In the genomic region with DNA sequence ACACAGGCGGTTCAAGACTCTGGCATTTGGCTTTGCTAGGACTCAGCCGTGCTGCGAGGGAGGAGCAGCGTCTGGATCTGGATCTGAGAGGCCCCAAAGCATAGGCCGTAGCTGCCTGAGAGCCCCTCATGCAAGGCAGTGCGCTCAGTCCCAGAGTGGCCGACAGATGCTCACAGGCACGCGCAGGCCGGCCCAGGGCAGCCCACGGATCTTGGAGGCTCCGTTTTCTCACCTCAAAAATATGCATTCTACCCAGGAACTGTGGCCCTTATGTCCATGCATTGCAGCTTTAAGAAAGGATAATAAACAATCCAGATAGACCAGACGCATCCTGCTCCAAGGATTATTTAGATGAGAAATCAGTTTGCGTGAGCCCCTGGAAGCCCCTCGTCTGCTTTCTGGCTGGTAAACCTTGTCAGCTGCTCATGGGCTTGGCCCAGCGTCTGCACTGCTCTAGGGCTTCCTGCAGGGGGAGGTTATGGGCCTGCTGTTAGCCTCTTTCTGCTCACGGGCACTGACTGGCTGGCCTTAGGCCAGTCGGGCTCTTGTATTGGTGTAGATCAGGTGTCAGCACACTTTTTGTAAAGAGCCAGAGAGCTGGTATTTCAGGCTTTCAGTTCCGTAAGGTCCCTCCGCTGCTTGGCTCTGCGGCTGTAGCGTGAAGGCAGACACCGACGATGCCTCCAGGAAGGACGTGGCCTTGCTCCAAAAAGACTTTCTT, we compare ENCODE assay signal across 2 cellular contexts.
TF ChIP-seq lines count a peak whose summit lies in the region.

No MANE protein-coding gene starts in this region.

TF ChIP-seq in SK-N-SH treated with all-trans-retinoic acid at 6 μM for 48 hours, 23 proteins besides CTCF, POLR2A, EP300 and RAD21:
- TF ChIP-seq, protein P1, sequence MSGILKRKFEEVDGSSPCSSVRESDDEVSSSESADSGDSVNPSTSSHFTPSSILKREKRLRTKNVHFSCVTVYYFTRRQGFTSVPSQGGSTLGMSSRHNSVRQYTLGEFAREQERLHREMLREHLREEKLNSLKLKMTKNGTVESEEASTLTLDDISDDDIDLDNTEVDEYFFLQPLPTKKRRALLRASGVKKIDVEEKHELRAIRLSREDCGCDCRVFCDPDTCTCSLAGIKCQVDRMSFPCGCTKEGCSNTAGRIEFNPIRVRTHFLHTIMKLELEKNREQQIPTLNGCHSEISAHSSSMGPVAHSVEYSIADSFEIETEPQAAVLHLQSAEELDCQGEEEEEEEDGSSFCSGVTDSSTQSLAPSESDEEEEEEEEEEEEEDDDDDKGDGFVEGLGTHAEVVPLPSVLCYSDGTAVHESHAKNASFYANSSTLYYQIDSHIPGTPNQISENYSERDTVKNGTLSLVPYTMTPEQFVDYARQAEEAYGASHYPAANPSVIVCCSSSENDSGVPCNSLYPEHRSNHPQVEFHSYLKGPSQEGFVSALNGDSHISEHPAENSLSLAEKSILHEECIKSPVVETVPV (CRISPR knock-in tag; IDR thresholded peaks at IDR 0.05): no peak
- TF ChIP-seq BACH2 (CRISPR knock-in tag; IDR thresholded peaks at IDR 0.05; ENCODE audit: borderline replicate concordance) (no peak), RARB (CRISPR knock-in tag; IDR thresholded peaks at IDR 0.05) (no peak), ZNF565 (CRISPR knock-in tag; conservative IDR thresholded peaks at IDR 0.05; ENCODE audit: low read depth) (no peak), TCF4 (CRISPR knock-in tag; IDR thresholded peaks at IDR 0.05; ENCODE audit: borderline replicate concordance) (no peak), TOX (CRISPR knock-in tag; IDR thresholded peaks at IDR 0.05; ENCODE audit: borderline replicate concordance) (no peak), CSDC2 (CRISPR knock-in tag; IDR thresholded peaks at IDR 0.05) (no peak), ZC3H10 (CRISPR knock-in tag; IDR thresholded peaks at IDR 0.05) (no peak), ARNTL (CRISPR knock-in tag; IDR thresholded peaks at IDR 0.05; ENCODE audit: borderline replicate concordance, low read depth) (no peak), ZFP30 (CRISPR knock-in tag; IDR thresholded peaks at IDR 0.05) (no peak), SNAI2 (CRISPR knock-in tag; IDR thresholded peaks at IDR 0.05) (no peak), ISL1 (CRISPR knock-in tag; IDR thresholded peaks at IDR 0.05) (no peak), PPARA (CRISPR knock-in tag; IDR thresholded peaks at IDR 0.05; ENCODE audit: borderline replicate concordance) (no peak), OSR1 (CRISPR knock-in tag; IDR thresholded peaks at IDR 0.05) (no peak), ZNF8 (CRISPR knock-in tag; IDR thresholded peaks at IDR 0.05) (no peak), ZFP3 (CRISPR knock-in tag; IDR thresholded peaks at IDR 0.05) (no peak), ESRRG (CRISPR knock-in tag; IDR thresholded peaks at IDR 0.05) (no peak), GLIS3 (CRISPR knock-in tag; IDR thresholded peaks at IDR 0.05) (no peak)
- TF ChIP-seq, protein P2, sequence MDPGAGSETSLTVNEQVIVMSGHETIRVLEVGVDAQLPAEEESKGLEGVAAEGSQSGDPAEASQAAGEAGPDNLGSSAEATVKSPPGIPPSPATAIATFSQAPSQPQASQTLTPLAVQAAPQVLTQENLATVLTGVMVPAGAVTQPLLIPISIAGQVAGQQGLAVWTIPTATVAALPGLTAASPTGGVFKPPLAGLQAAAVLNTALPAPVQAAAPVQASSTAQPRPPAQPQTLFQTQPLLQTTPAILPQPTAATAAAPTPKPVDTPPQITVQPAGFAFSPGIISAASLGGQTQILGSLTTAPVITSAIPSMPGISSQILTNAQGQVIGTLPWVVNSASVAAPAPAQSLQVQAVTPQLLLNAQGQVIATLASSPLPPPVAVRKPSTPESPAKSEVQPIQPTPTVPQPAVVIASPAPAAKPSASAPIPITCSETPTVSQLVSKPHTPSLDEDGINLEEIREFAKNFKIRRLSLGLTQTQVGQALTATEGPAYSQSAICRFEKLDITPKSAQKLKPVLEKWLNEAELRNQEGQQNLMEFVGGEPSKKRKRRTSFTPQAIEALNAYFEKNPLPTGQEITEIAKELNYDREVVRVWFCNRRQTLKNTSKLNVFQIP (CRISPR knock-in tag; IDR thresholded peaks at IDR 0.05; ENCODE audit: borderline replicate concordance, low read depth): no peak
TF ChIP-seq in SK-N-SH treated with all-trans-retinoic acid at 6 μM for 48 hours: peak in this region for 0.

TF ChIP-seq in SK-N-SH, 30 proteins besides CTCF, POLR2A, EP300 and RAD21 (continued from another document):
- TF ChIP-seq GATA2 (CRISPR knock-in tag; IDR thresholded peaks at IDR 0.05) (no peak), FOXM1 (IDR thresholded peaks at IDR 0.05; ENCODE audit: low read depth) (no peak), RFX5 (IDR thresholded peaks at IDR 0.05; ENCODE audit: low read length) (no peak), YY1 (IDR thresholded peaks at IDR 0.05; ENCODE audit: low read depth) (no peak), SIN3A (IDR thresholded peaks at IDR 0.05; ENCODE audit: borderline replicate concordance, low read depth, low read length) (no peak), CHD2 (IDR thresholded peaks at IDR 0.05; ENCODE audit: low read length, partially characterized antibody) (no peak), TEAD4 (IDR thresholded peaks at IDR 0.05; ENCODE audit: borderline replicate concordance, insufficient read depth) (no peak)
- TF ChIP-seq, protein P3, sequence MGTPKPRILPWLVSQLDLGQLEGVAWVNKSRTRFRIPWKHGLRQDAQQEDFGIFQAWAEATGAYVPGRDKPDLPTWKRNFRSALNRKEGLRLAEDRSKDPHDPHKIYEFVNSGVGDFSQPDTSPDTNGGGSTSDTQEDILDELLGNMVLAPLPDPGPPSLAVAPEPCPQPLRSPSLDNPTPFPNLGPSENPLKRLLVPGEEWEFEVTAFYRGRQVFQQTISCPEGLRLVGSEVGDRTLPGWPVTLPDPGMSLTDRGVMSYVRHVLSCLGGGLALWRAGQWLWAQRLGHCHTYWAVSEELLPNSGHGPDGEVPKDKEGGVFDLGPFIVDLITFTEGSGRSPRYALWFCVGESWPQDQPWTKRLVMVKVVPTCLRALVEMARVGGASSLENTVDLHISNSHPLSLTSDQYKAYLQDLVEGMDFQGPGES (IDR thresholded peaks at IDR 0.05; ENCODE audit: low read depth, low read length): no peak
